ENCODE assay signal across 1 cellular context in the genomic region with DNA sequence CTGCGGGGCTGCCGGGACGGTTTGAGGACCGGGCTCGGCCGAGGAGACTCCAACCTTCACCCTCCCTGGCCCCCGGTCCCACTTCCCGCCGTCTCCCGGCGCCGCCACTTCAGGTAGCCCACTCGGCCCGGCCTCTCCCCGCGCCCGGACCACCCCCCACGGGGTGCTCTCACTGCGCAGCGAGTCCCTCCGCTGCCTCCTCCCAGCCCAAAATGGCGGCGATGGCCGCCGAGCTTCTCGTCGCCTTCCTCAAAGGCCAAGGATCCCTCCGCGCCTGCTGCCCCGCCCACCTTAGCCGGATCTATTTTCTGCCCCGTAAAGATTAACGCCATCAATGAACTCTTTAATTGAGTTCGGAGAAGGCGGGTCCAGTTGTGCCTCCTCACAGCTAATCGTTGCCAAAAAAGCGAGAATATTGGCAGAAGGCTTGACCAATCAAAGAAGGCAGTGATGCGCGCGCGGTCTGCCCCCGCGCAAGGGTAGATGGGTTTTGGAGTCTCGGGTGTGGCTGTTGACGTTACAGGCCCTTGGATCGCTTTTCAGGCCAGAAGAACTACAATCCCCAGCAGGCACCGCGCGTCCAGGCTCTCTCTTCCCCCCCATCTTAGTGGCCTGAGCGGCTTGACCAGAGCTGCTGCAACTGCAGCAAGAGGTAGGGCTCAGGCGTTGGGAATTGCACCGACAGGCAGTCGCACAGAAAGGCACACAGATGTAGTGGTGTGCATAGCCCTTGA.
TF ChIP-seq lines count a peak whose summit lies in the region.

A gene with protein sequence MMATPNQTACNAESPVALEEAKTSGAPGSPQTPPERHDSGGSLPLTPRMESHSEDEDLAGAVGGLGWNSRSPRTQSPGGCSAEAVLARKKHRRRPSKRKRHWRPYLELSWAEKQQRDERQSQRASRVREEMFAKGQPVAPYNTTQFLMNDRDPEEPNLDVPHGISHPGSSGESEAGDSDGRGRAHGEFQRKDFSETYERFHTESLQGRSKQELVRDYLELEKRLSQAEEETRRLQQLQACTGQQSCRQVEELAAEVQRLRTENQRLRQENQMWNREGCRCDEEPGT (plus strand): TSS at position 588 of the 734 bp plus-strand sequence. CDS start 919 bp downstream, outside the sequence.

TF ChIP-seq in K562, 482 proteins besides CTCF, POLR2A, EP300 and RAD21 (continued from another document and continues in another):
- TF ChIP-seq, protein P1, sequence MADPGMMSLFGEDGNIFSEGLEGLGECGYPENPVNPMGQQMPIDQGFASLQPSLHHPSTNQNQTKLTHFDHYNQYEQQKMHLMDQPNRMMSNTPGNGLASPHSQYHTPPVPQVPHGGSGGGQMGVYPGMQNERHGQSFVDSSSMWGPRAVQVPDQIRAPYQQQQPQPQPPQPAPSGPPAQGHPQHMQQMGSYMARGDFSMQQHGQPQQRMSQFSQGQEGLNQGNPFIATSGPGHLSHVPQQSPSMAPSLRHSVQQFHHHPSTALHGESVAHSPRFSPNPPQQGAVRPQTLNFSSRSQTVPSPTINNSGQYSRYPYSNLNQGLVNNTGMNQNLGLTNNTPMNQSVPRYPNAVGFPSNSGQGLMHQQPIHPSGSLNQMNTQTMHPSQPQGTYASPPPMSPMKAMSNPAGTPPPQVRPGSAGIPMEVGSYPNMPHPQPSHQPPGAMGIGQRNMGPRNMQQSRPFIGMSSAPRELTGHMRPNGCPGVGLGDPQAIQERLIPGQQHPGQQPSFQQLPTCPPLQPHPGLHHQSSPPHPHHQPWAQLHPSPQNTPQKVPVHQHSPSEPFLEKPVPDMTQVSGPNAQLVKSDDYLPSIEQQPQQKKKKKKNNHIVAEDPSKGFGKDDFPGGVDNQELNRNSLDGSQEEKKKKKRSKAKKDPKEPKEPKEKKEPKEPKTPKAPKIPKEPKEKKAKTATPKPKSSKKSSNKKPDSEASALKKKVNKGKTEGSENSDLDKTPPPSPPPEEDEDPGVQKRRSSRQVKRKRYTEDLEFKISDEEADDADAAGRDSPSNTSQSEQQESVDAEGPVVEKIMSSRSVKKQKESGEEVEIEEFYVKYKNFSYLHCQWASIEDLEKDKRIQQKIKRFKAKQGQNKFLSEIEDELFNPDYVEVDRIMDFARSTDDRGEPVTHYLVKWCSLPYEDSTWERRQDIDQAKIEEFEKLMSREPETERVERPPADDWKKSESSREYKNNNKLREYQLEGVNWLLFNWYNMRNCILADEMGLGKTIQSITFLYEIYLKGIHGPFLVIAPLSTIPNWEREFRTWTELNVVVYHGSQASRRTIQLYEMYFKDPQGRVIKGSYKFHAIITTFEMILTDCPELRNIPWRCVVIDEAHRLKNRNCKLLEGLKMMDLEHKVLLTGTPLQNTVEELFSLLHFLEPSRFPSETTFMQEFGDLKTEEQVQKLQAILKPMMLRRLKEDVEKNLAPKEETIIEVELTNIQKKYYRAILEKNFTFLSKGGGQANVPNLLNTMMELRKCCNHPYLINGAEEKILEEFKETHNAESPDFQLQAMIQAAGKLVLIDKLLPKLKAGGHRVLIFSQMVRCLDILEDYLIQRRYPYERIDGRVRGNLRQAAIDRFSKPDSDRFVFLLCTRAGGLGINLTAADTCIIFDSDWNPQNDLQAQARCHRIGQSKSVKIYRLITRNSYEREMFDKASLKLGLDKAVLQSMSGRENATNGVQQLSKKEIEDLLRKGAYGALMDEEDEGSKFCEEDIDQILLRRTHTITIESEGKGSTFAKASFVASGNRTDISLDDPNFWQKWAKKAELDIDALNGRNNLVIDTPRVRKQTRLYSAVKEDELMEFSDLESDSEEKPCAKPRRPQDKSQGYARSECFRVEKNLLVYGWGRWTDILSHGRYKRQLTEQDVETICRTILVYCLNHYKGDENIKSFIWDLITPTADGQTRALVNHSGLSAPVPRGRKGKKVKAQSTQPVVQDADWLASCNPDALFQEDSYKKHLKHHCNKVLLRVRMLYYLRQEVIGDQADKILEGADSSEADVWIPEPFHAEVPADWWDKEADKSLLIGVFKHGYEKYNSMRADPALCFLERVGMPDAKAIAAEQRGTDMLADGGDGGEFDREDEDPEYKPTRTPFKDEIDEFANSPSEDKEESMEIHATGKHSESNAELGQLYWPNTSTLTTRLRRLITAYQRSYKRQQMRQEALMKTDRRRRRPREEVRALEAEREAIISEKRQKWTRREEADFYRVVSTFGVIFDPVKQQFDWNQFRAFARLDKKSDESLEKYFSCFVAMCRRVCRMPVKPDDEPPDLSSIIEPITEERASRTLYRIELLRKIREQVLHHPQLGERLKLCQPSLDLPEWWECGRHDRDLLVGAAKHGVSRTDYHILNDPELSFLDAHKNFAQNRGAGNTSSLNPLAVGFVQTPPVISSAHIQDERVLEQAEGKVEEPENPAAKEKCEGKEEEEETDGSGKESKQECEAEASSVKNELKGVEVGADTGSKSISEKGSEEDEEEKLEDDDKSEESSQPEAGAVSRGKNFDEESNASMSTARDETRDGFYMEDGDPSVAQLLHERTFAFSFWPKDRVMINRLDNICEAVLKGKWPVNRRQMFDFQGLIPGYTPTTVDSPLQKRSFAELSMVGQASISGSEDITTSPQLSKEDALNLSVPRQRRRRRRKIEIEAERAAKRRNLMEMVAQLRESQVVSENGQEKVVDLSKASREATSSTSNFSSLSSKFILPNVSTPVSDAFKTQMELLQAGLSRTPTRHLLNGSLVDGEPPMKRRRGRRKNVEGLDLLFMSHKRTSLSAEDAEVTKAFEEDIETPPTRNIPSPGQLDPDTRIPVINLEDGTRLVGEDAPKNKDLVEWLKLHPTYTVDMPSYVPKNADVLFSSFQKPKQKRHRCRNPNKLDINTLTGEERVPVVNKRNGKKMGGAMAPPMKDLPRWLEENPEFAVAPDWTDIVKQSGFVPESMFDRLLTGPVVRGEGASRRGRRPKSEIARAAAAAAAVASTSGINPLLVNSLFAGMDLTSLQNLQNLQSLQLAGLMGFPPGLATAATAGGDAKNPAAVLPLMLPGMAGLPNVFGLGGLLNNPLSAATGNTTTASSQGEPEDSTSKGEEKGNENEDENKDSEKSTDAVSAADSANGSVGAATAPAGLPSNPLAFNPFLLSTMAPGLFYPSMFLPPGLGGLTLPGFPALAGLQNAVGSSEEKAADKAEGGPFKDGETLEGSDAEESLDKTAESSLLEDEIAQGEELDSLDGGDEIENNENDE (IDR thresholded peaks at IDR 0.05; ENCODE audit: low read depth, low read length), result no peak
- TF ChIP-seq CHD2 (IDR thresholded peaks at IDR 0.05; ENCODE audit: low read depth, low read length) (peak; percentile 92), ZNF830 (CRISPR knock-in tag; IDR thresholded peaks at IDR 0.05) (peak; percentile 90; the same call in 1 of the 2 replicates), ZBTB7A (IDR thresholded peaks at IDR 0.05; ENCODE audit: borderline replicate concordance, control insufficient read depth, low read depth, low read length) (peak; percentile 63; the same call in 1 of the 2 replicates), SREBF2 (CRISPR knock-in tag; IDR thresholded peaks at IDR 0.05) (0 out of 2 replicates have a peak, but pooled peaks have one; percentile 7), E2F3 (CRISPR knock-in tag; IDR thresholded peaks at IDR 0.05) (0 out of 2 replicates have a peak, but pooled peaks have one; percentile 37), TAF1 (IDR thresholded peaks at IDR 0.05; ENCODE audit: control insufficient read depth, extremely low read depth, insufficient read depth, low read length, severe bottlenecking) (peak; percentile 98), ZNF584 (CRISPR knock-in tag; IDR thresholded peaks at IDR 0.05; ENCODE audit: low read depth) (peak; percentile 80; the same call in 1 of the 2 replicates), NRF1 (conservative IDR thresholded peaks at IDR 0.05 in 1 of 2, IDR thresholded peaks at IDR 0.05 in 1 of 2) (peak; percentile 97 to 98), MBD2 (IDR thresholded peaks at IDR 0.05; ENCODE audit: borderline replicate concordance, low read depth) (peak; percentile 96), TBL1XR1 (IDR thresholded peaks at IDR 0.05; ENCODE audit: low read length in 2 of 2) (peak; percentile 27 to 48; a peak in 2 of 4 replicates), NONO (IDR thresholded peaks at IDR 0.05; ENCODE audit: low read depth in 2 of 2, low read length in 1 of 2) (peak in 1 of 2 experiments; percentile 64; a peak in 3 of 4 replicates), ATF7 (IDR thresholded peaks at IDR 0.05) (peak; percentile 93), NFYB (IDR thresholded peaks at IDR 0.05; ENCODE audit: extremely low read depth, insufficient read length) (peak; percentile 93)
- TF ChIP-seq, protein P2, sequence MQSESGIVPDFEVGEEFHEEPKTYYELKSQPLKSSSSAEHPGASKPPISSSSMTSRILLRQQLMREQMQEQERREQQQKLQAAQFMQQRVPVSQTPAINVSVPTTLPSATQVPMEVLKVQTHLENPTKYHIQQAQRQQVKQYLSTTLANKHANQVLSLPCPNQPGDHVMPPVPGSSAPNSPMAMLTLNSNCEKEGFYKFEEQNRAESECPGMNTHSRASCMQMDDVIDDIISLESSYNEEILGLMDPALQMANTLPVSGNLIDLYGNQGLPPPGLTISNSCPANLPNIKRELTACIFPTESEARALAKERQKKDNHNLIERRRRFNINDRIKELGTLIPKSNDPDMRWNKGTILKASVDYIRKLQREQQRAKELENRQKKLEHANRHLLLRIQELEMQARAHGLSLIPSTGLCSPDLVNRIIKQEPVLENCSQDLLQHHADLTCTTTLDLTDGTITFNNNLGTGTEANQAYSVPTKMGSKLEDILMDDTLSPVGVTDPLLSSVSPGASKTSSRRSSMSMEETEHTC (IDR thresholded peaks at IDR 0.05), result no peak; the same call in 1 of the 2 replicates
- TF ChIP-seq, protein P3, sequence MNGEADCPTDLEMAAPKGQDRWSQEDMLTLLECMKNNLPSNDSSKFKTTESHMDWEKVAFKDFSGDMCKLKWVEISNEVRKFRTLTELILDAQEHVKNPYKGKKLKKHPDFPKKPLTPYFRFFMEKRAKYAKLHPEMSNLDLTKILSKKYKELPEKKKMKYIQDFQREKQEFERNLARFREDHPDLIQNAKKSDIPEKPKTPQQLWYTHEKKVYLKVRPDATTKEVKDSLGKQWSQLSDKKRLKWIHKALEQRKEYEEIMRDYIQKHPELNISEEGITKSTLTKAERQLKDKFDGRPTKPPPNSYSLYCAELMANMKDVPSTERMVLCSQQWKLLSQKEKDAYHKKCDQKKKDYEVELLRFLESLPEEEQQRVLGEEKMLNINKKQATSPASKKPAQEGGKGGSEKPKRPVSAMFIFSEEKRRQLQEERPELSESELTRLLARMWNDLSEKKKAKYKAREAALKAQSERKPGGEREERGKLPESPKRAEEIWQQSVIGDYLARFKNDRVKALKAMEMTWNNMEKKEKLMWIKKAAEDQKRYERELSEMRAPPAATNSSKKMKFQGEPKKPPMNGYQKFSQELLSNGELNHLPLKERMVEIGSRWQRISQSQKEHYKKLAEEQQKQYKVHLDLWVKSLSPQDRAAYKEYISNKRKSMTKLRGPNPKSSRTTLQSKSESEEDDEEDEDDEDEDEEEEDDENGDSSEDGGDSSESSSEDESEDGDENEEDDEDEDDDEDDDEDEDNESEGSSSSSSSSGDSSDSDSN (IDR thresholded peaks at IDR 0.05; ENCODE audit: borderline replicate concordance in 1 of 2, low read depth in 2 of 2, low read length in 2 of 2), result peak; percentile 36 to 61; a peak in 2 of 4 replicates
- TF ChIP-seq, protein P4, sequence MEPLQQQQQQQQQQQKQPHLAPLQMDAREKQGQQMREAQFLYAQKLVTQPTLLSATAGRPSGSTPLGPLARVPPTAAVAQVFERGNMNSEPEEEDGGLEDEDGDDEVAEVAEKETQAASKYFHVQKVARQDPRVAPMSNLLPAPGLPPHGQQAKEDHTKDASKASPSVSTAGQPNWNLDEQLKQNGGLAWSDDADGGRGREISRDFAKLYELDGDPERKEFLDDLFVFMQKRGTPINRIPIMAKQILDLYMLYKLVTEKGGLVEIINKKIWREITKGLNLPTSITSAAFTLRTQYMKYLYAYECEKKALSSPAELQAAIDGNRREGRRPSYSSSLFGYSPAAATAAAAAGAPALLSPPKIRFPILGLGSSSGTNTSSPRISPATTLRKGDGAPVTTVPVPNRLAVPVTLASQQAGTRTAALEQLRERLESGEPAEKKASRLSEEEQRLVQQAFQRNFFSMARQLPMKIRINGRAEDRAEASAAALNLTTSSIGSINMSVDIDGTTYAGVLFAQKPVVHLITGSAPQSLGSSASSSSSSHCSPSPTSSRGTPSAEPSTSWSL (CRISPR knock-in tag; IDR thresholded peaks at IDR 0.05; ENCODE audit: borderline replicate concordance), result no peak
- TF ChIP-seq, protein P5, sequence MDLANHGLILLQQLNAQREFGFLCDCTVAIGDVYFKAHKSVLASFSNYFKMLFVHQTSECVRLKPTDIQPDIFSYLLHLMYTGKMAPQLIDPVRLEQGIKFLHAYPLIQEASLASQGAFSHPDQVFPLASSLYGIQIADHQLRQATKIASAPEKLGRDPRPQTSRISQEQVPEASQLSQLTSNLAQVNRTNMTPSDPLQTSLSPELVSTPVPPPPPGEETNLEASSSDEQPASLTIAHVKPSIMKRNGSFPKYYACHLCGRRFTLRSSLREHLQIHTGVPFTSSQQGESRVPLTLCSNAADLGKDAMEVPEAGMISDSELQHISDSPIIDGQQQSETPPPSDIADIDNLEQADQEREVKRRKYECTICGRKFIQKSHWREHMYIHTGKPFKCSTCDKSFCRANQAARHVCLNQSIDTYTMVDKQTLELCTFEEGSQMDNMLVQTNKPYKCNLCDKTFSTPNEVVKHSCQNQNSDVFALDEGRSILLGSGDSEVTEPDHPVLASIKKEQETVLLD (IDR thresholded peaks at IDR 0.05), result peak; percentile 84; the same call in 1 of the 2 replicates
- TF ChIP-seq, protein P6, sequence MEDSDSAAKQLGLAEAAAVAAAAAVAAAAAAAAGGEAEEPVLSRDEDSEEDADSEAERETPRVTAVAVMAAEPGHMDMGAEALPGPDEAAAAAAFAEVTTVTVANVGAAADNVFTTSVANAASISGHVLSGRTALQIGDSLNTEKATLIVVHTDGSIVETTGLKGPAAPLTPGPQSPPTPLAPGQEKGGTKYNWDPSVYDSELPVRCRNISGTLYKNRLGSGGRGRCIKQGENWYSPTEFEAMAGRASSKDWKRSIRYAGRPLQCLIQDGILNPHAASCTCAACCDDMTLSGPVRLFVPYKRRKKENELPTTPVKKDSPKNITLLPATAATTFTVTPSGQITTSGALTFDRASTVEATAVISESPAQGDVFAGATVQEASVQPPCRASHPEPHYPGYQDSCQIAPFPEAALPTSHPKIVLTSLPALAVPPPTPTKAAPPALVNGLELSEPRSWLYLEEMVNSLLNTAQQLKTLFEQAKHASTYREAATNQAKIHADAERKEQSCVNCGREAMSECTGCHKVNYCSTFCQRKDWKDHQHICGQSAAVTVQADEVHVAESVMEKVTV (CRISPR knock-in tag; IDR thresholded peaks at IDR 0.05), result peak; percentile 8; the same call in 1 of the 2 replicates
- TF ChIP-seq, protein P7, sequence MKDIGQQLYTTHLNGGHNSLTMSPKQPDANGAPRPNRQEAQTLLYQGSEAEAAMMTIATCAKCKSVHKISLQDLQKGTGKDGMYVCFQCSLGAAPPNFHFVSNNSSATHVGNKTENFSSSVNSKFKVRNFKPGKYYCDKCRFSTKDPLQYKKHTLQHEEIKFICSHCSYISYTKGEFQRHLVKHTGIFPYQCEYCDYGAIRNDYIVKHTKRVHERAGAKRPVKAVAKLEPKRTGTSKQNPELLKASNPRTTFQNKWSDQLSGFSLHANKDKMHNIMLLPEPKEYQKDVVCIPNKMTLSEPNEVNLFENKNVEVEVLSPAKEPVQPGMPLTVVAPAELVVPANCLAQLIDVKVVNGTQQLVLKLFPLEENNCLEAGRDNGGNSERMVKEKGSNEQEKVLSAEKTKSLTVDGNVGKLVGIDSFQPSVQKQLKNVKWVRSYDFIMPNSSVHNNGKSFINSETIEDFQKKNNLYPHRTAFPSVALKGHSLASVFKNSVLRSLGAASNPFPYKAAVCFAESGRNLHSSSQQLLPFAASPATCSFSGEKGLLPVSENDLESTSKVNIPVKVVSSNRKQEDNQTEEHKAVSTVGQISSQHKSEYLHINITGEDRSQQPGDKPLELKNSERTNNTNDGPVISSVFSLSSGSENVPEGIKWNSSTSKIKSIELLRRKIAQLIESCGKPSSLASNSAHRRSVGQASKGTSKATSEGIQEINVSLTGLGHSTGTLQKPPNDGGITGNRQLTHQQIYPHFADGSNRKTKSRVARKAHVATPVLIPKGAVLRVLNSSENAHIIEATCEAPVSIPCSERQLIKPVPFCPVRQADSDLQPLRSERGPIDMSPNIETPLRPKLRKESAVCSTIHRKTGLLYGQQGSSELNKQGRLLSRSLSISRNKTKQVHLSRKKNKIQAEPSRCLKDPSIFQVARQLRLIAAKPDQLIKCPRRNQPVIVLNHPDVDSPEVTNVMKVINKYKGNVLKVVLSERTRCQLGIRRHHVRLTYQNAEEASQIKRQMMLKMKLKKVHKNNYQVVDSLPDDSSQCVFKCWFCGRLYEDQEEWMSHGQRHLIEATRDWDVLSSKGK (CRISPR knock-in tag; IDR thresholded peaks at IDR 0.05), result no peak
